ENCODE assay signal across 19 cellular contexts in genomic region chr3:49460956-49461355, GRCh38. TPM values are rescaled to one million over a fixed set of nuclear protein-coding genes. Genes with fewer than 3 reads are reported as not detected.
DNase-seq lines count a peak whose midpoint lies in the region; ATAC-seq, FAIRE-seq and TF ChIP-seq lines count a peak whose summit lies in the region.
"Had no signal": no experiment of that assay in that cellular context is flagged by ENCODE, and none has a peak within 500 bp of the region (broad histone marks: within the 10 kb centered on the region; RNA-seq: fewer than 3 reads in every experiment).

No MANE protein-coding gene starts in this region.

- H3T11ph ChIP-seq in H9 (ENCODE audit: low read length) = no peak overlapping the region

- H3K27me3 Mint-ChIP-seq in H9 (ENCODE audit: low read depth) = no peaks in the 10 kb centered on the region
- no peaks in the 10 kb centered on the region for H3K27me3 Mint-ChIP-seq in CD8-positive, alpha-beta memory T cell
- H3K27me3 Mint-ChIP-seq: activated CD8-positive, alpha-beta memory T cell treated with anti-CD3 and anti-CD28 coated beads, Interleukin-2, amount 10 ng/mL, durations not matched to agents 7 days and 5 days; stimulated activated naive CD8-positive, alpha-beta T cell treated with anti-CD3 and anti-CD28 coated beads, Interleukin-15, Interleukin-2, amounts not matched to agents 100 ng/mL and 50 ng/mL, for 24 hours had no signal

- no peak for TF ChIP-seq CTCF in H9 (conservative IDR thresholded peaks at IDR 0.05)
- TF ChIP-seq CTCF in WERI-Rb-1 (IDR thresholded peaks at IDR 0.05; ENCODE audit: low read depth, low read length) = no peak
- TF ChIP-seq CTCF in pancreas (IDR thresholded peaks at IDR 0.05) = no peak

- peak overlapping the region; percentile 0 for H4K91ac ChIP-seq in H9 (ENCODE audit: insufficient read length, low read depth, low read length)

- POLR2A ChIA-PET in CD8-positive, alpha-beta memory T cell (lab: Charles Lee) = no interaction called here

- no peak overlapping the region for H2AK5ac ChIP-seq in H9 (ENCODE audit: insufficient read length, low read length)

- H2BK20ac ChIP-seq in H9 (ENCODE audit: low read depth, low read length, poor library complexity, severe bottlenecking) = no peak overlapping the region

- H3K9me3 Mint-ChIP-seq in H9 = no peaks in the 10 kb centered on the region
- H3K9me3 Mint-ChIP-seq in CD8-positive, alpha-beta memory T cell = no peaks in the 10 kb centered on the region
- H3K9me3 Mint-ChIP-seq: CD8-positive, alpha-beta T cell; stimulated activated naive CD8-positive, alpha-beta T cell treated with anti-CD3 and anti-CD28 coated beads, Interleukin-15, Interleukin-2, amounts not matched to agents 100 ng/mL and 50 ng/mL, for 24 hours had no signal

- DNase-seq in H9 (no peak), WERI-Rb-1 (no peak), pancreas (peak in 1 of 6 donors; percentile 57), NCI-H1048 (lab: John Stamatoyannopoulos, UW) (no peak), kidney glomerular epithelial cell (lab: John Stamatoyannopoulos, UW) (no peak)
- DNase-seq in CD8-positive, alpha-beta memory T cell = no peak
- DNase-seq: activated CD8-positive, alpha-beta memory T cell treated with anti-CD3 and anti-CD28 coated beads, Interleukin-2, amount 10 ng/mL, durations not matched to agents 7 days and 5 days; activated naive CD4-positive, alpha-beta T cell treated with Interleukin-2 at 50 U/mL for 16 hours; CD8-positive, alpha-beta T cell; dermis blood vessel endothelial cell; left cardiac atrium; NCI-H1436; SIG-M5; T-helper 2 cell had no signal

- intact Hi-C loops in pancreas (cut with DNase I) = no loop called here

- H3K27ac Mint-ChIP-seq in H9 = peak overlapping the region; percentile 97 to 98 (median 98)
- no peak overlapping the region for H3K27ac Mint-ChIP-seq in CD8-positive, alpha-beta memory T cell
- H3K27ac Mint-ChIP-seq: activated CD8-positive, alpha-beta memory T cell treated with anti-CD3 and anti-CD28 coated beads, Interleukin-2, amount 10 ng/mL, durations not matched to agents 7 days and 5 days; CD8-positive, alpha-beta T cell; stimulated activated naive CD8-positive, alpha-beta T cell treated with anti-CD3 and anti-CD28 coated beads, Interleukin-15, Interleukin-2, amounts not matched to agents 100 ng/mL and 50 ng/mL, for 24 hours had no signal

- H3K79me1 ChIP-seq in H9 (ENCODE audit: insufficient read depth, low read depth, low read length, poor library complexity, severe bottlenecking) = no peaks in the 10 kb centered on the region

- H3K4me3 ChIP-seq in WERI-Rb-1 (ENCODE audit: low read depth, low read length) = no peak overlapping the region
- peak overlapping the region; percentile 2 for H3K4me3 ChIP-seq in iPS-18a (ENCODE audit: low read length)
- H3K4me3 ChIP-seq in pancreas = no peak overlapping the region
- no peak overlapping the region for H3K4me3 ChIP-seq in CD8-positive, alpha-beta memory T cell (ENCODE audit: low read length)
- H3K4me3 ChIP-seq: psoas muscle had no signal

- no peak overlapping the region for H2BK5ac ChIP-seq in H9 (ENCODE audit: insufficient read length, low read length)

- FAIRE-seq in pancreas (lab: Jason Lieb, UNC) = no peak

- H2BK15ac ChIP-seq in H9 (ENCODE audit: low read depth, low read length) = no peak overlapping the region

- no peaks in the 10 kb centered on the region for H4K20me1 ChIP-seq in H9 (ENCODE audit: control insufficient read depth, insufficient read depth, insufficient read length)

- H3K4me1 ChIP-seq in H9 (ENCODE audit: insufficient read depth, low read length) (peaks cover 16% of the 10 kb centered on the region), iPS-18a (ENCODE audit: control insufficient read depth, low read depth, low read length) (peaks cover 38% of the 10 kb centered on the region), pancreas (peaks cover 35 to 69% (median 52%) of the 10 kb centered on the region in 3 donors)
- no peaks in the 10 kb centered on the region for H3K4me1 ChIP-seq in CD8-positive, alpha-beta memory T cell (ENCODE audit: insufficient read depth, low read length)

- H3K18ac ChIP-seq in H9 (ENCODE audit: insufficient read length, low read depth, low read length) = peak overlapping the region; percentile 65

- ATAC-seq in pancreas (no peak), HG02798 (IDR thresholded peaks at IDR 0.05; ENCODE audit: poor library complexity, unreplicated experiment) (no peak)
- ATAC-seq: activated CD4-positive, CD25-positive, alpha-beta regulatory T cell treated with anti-CD3 and anti-CD28 coated beads, Interleukin-2, amount 50 U/mL, for 24 hours; activated CD8-positive, alpha-beta memory T cell treated with anti-CD3 and anti-CD28 coated beads, Interleukin-2, amount 10 ng/mL, durations not matched to agents 7 days and 5 days; CD8-positive, alpha-beta T cell had no signal

- peak overlapping the region in 1 of 2 experiments; percentile 57; a peak in 2 of 5 replicates for H3K4me3 Mint-ChIP-seq in H9
- H3K4me3 Mint-ChIP-seq in CD8-positive, alpha-beta memory T cell = no peak overlapping the region
- H3K4me3 Mint-ChIP-seq: activated CD8-positive, alpha-beta memory T cell treated with anti-CD3 and anti-CD28 coated beads, Interleukin-2, amount 10 ng/mL, durations not matched to agents 7 days and 5 days; CD8-positive, alpha-beta T cell; stimulated activated naive CD8-positive, alpha-beta T cell treated with anti-CD3 and anti-CD28 coated beads, Interleukin-15, Interleukin-2, amounts not matched to agents 100 ng/mL and 50 ng/mL, for 24 hours had no signal

- no peak overlapping the region for H3K56ac ChIP-seq in H9 (ENCODE audit: insufficient read length, low read depth, low read length)

- no peak overlapping the region for H4K8ac ChIP-seq in H9 (replicated peaks; ENCODE audit: insufficient read length, low read depth, low read length)

- H3K4ac ChIP-seq in H9 (ENCODE audit: low read depth, low read length) = no peak overlapping the region

- H3K4me1 Mint-ChIP-seq in H9 = peaks cover 47 to 51% of the 10 kb centered on the region in 2 experiments
- no peaks in the 10 kb centered on the region for H3K4me1 Mint-ChIP-seq in CD8-positive, alpha-beta memory T cell
- H3K4me1 Mint-ChIP-seq: activated CD8-positive, alpha-beta memory T cell treated with anti-CD3 and anti-CD28 coated beads, Interleukin-2, amount 10 ng/mL, durations not matched to agents 7 days and 5 days had no signal

- no peaks in the 10 kb centered on the region for H3K36me3 Mint-ChIP-seq in H9 (ENCODE audit: insufficient read depth in 1 of 3, low read depth in 3 of 3)
- H3K36me3 Mint-ChIP-seq in CD8-positive, alpha-beta memory T cell = no peaks in the 10 kb centered on the region
- H3K36me3 Mint-ChIP-seq: activated CD8-positive, alpha-beta memory T cell treated with anti-CD3 and anti-CD28 coated beads, Interleukin-2, amount 10 ng/mL, durations not matched to agents 7 days and 5 days; CD8-positive, alpha-beta T cell had no signal

- H3K27me3 ChIP-seq in H9 (ENCODE audit: insufficient read depth, low read length) (no peaks in the 10 kb centered on the region), WERI-Rb-1 (ENCODE audit: insufficient read depth, low read depth, severe bottlenecking) (no peaks in the 10 kb centered on the region), iPS-18a (ENCODE audit: control insufficient read depth, insufficient read depth, low read length) (no peaks in the 10 kb centered on the region), pancreas (no peaks in the 10 kb centered on the region)
- no peaks in the 10 kb centered on the region for H3K27me3 ChIP-seq in CD8-positive, alpha-beta memory T cell (ENCODE audit: insufficient read depth, low read length, poor library complexity, severe bottlenecking)

- H3K79me2 ChIP-seq in H9 (ENCODE audit: insufficient read depth, low read length) = no peaks in the 10 kb centered on the region

- no peak overlapping the region for H2BK12ac ChIP-seq in H9 (ENCODE audit: insufficient read length, low read depth, low read length)

- H4K5ac ChIP-seq in H9 (ENCODE audit: insufficient read length, low read depth, low read length) = no peak overlapping the region

- H3K36me3 ChIP-seq in WERI-Rb-1 = no peaks in the 10 kb centered on the region
- H3K36me3 ChIP-seq in iPS-18a (ENCODE audit: control insufficient read depth, low read depth, low read length) = no peaks in the 10 kb centered on the region
- no peaks in the 10 kb centered on the region for H3K36me3 ChIP-seq in pancreas
- H3K36me3 ChIP-seq in CD8-positive, alpha-beta memory T cell (ENCODE audit: insufficient read depth, low read length) = no peaks in the 10 kb centered on the region

- H2AFZ ChIP-seq in H9 (ENCODE audit: low read length) = no peak overlapping the region

- H3K14ac ChIP-seq in H9 (ENCODE audit: insufficient read depth, low read length) = peak overlapping the region; percentile 41; the same call in 1 of the 2 replicates

- no peak overlapping the region for H2BK120ac ChIP-seq in H9 (ENCODE audit: low read depth, low read length, poor library complexity, severe bottlenecking)

- no peak overlapping the region for H3K23ac ChIP-seq in H9 (ENCODE audit: insufficient read length, low read depth, low read length)

- no peak overlapping the region for H3K4me2 ChIP-seq in H9 (ENCODE audit: insufficient read depth, insufficient read length, low read length)

- no CpG with 5 or more reads among the region's 4 CpGs for WGBS in H9 (ENCODE audit: extremely low coverage, insufficient read length, low lambda C conversion rate)
- 66% methylated on average over 4 of the region's 4 CpGs for WGBS in pancreas, 2 donors

- no peak overlapping the region for H3K9ac ChIP-seq in H9 (ENCODE audit: extremely low read depth, insufficient read length, low read length)
- peak overlapping the region; percentile 19 for H3K9ac ChIP-seq in iPS-18a (ENCODE audit: low read length)

- CTCF ChIA-PET in CD8-positive, alpha-beta memory T cell (lab: Charles Lee) = interaction anchor here (1.1 to 2.0 kb wide), 2 partner anchors 9 to 12 kb away, joined by 3 to 8 read pairs; partner anchors contain the start of gene DAG1

- no peaks in the 10 kb centered on the region for H3K9me3 ChIP-seq in H9 (ENCODE audit: control insufficient read depth, low read depth, low read length)
- H3K9me3 ChIP-seq in WERI-Rb-1 (ENCODE audit: severe bottlenecking) = no peaks in the 10 kb centered on the region
- H3K9me3 ChIP-seq in iPS-18a (ENCODE audit: control insufficient read depth, low read depth, low read length) = no peaks in the 10 kb centered on the region
- H3K9me3 ChIP-seq in pancreas = no peaks in the 10 kb centered on the region
- H3K9me3 ChIP-seq in CD8-positive, alpha-beta memory T cell (ENCODE audit: low read length) = no peaks in the 10 kb centered on the region
- H3K9me3 ChIP-seq: psoas muscle had no signal

- no peaks in the 10 kb centered on the region for H3K23me2 ChIP-seq in H9 (ENCODE audit: insufficient read length, low read depth, low read length, poor library complexity, severe bottlenecking)

- H3K27ac ChIP-seq in H9 (ENCODE audit: insufficient read length, low read depth, low read length) = no peak overlapping the region
- peak overlapping the region; percentile 81; the same call in 1 of the 2 replicates for H3K27ac ChIP-seq in WERI-Rb-1
- peak overlapping the region; percentile 19 for H3K27ac ChIP-seq in iPS-18a (ENCODE audit: low read length)
- peak overlapping the region in 3 of 4 donors; percentile 43 to 74 (median 64) for H3K27ac ChIP-seq in pancreas
- H3K27ac ChIP-seq in CD8-positive, alpha-beta memory T cell (ENCODE audit: low read depth, low read length) = no peak overlapping the region

RNA-seq across cellular contexts. Expression of gene DAG1, which starts 9.1 kb away (rescaled TPM):
- 93.0 and 94.0 TPM in 2 replicates for total RNA-seq in H9 (2021)
- 100 to 1,000 TPM in 1 of 6 donors, 10 to 100 TPM in 5; 60.8 to 108 (median 71.6) TPM for total RNA-seq in pancreas
- polyA plus RNA-seq in pancreas = 10 to 100 TPM; 15.5 to 19.9 TPM
- total RNA-seq in CD8-positive, alpha-beta memory T cell = 10 to 100 TPM; 20.9 to 21.2 TPM
- polyA plus RNA-seq in CD8-positive, alpha-beta memory T cell = 7.5 TPM

RNA-seq across cellular contexts. Expression of gene NICN1, which starts 31.8 kb away (rescaled TPM):
- 7.8 and 10.0 TPM in 2 replicates for total RNA-seq in H9 (2021)
- 10 to 100 TPM in 1 of 6 donors, 1 to 10 TPM in 5; 5.3 to 12.6 (median 6.9) TPM for total RNA-seq in pancreas
- polyA plus RNA-seq in pancreas = 1 to 10 TPM; 9.8 to 9.9 TPM
- 10 to 100 TPM; 12.2 to 12.3 TPM for total RNA-seq in CD8-positive, alpha-beta memory T cell
- polyA plus RNA-seq in CD8-positive, alpha-beta memory T cell = 7.0 TPM

RNA-seq across cellular contexts. Expression of gene AMT, which starts 38.7 kb away (rescaled TPM):
- total RNA-seq in H9 (2021) = 38.8 and 41.2 TPM in 2 replicates
- 10 to 100 TPM in 5 of 6 donors, 1 to 10 TPM in 1; 9.2 to 21.5 (median 12.8) TPM for total RNA-seq in pancreas
- 10 to 100 TPM; 31.4 to 43.5 TPM for polyA plus RNA-seq in pancreas
- total RNA-seq in CD8-positive, alpha-beta memory T cell = 1 to 10 TPM; 1.3 to 1.6 TPM
- 0.62 TPM for polyA plus RNA-seq in CD8-positive, alpha-beta memory T cell

RNA-seq across cellular contexts. Expression of gene TCTA, which starts 48.7 kb away (rescaled TPM):
- total RNA-seq in H9 (2021) (11.2 and 12.2 TPM in 2 replicates), pancreas (10 to 100 TPM in 5 of 6 donors, 1 to 10 TPM in 1; 8.5 to 14.8 (median 13.8) TPM)
- polyA plus RNA-seq in pancreas = 10 to 100 TPM; 13.8 to 33.1 TPM
- total RNA-seq in CD8-positive, alpha-beta memory T cell = 10 to 100 TPM; 21.3 to 23.2 TPM
- 38.4 TPM for polyA plus RNA-seq in CD8-positive, alpha-beta memory T cell

RNA-seq across cellular contexts. Expression of gene RHOA, which starts 49.2 kb away (rescaled TPM):
- total RNA-seq in H9 (2021) (403 and 409 TPM in 2 replicates), pancreas (100 to 1,000 TPM; 124 to 209 (median 145) TPM)
- 100 to 1,000 TPM in 1 of 2 donors, 10 to 100 TPM in 1; 77.8 to 143 TPM for polyA plus RNA-seq in pancreas
- total RNA-seq in CD8-positive, alpha-beta memory T cell = 100 to 1,000 TPM; 478 to 506 TPM
- polyA plus RNA-seq in CD8-positive, alpha-beta memory T cell = 678 TPM

Comparison
In these comparisons a context has a peak if more than half of its experiments do, and no peak if none do; other contexts are left out.
1. H3K27ac ChIP-seq: peak in WERI-Rb-1 (single experiment), iPS-18a (single experiment) and pancreas (3 of 4); none in H9 (single experiment) and CD8-positive, alpha-beta memory T cell (single experiment).
2. H3K27ac Mint-ChIP-seq: peak in H9 (3 of 3); none in CD8-positive, alpha-beta memory T cell (0 of 8).